Comparison of ENCODE assay signal across 8 cellular contexts in the genomic region with DNA sequence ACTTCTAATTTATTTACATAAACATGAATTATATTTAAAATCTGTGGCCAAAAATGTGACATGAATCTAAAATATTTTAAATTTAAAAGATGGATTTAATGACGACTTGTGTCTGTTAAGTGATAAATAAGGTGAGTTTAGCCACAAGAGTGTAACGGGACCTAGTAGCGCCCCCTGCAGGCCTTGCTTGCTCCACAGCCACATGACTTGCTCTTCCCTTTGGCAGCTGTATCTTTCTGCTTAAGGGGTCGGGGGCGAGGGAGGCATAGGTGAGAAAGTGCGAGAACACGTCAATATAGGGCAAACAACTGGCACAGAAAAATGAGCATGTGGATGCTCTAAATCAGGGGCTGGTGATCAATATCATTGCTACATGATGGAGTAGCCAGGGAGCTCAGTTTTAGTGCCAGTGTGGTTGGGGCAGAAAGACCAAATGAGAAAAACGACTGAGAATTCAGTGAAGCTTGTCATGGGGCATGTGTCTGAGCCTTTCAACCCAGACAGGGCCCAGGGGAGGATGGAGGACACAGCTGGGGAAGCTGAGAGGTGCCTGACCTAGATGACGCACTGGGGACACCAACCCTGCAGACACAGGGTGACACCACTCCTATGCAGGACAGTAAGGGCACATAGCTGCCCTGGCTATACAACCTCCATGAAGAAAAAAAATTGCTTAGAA. TPM values are rescaled to one million over a fixed set of nuclear protein-coding genes. Genes with fewer than 3 reads are reported as not detected.
DNase-seq lines count a peak whose midpoint lies in the region; ATAC-seq, FAIRE-seq and TF ChIP-seq lines count a peak whose summit lies in the region.

No MANE protein-coding gene starts in this region.

- DNase-seq in DMS53 treated with DMSO at 0.1 percent for 48 hours (lab: John Stamatoyannopoulos, UW; ENCODE audit: unreplicated experiment) (peak; percentile 2), HUDEP-2 (lab: John Stamatoyannopoulos, UW; ENCODE audit: unreplicated experiment in 76 of 76) (peak in 60 of 76 experiments; percentile 1 to 72 (median 34)), lung microvascular endothelial cell (ENCODE audit: low read depth in 2 of 2) (peak; percentile 70 to 80), H54 (ENCODE audit: insufficient read length, low spot score) (no peak), putamen (ENCODE audit: low spot score) (no peak)
- DNase-seq in central memory CD8-positive, alpha-beta T cell (ENCODE audit: low spot score in 2 of 2), result peak; percentile 41 to 50
- peak; percentile 51 for DNase-seq in stimulated activated CD8-positive, alpha-beta memory T cell treated with anti-CD3 and anti-CD28 coated beads, Interleukin-7, amount 100 ng/mL, for 24 hours (ENCODE audit: low read depth)

- no peak overlapping the region for H3K27ac ChIP-seq in VCaP

- ATAC-seq in central memory CD8-positive, alpha-beta T cell (replicated peaks; ENCODE audit: extremely low read depth, poor library complexity, severe bottlenecking), result peak; percentile 36

- no peak overlapping the region for H3K4me3 Mint-ChIP-seq in central memory CD8-positive, alpha-beta T cell

- H3K27ac Mint-ChIP-seq in central memory CD8-positive, alpha-beta T cell (ENCODE audit: low read depth), result no peak overlapping the region

- TF ChIP-seq CTCF in VCaP (conservative IDR thresholded peaks at IDR 0.05), result peak; percentile 90

- no peaks in the 10 kb centered on the region for H3K27me3 Mint-ChIP-seq in central memory CD8-positive, alpha-beta T cell

- peaks cover 42% of the 10 kb centered on the region for H3K36me3 Mint-ChIP-seq in central memory CD8-positive, alpha-beta T cell (ENCODE audit: insufficient read depth)

- no peaks in the 10 kb centered on the region for H3K9me3 Mint-ChIP-seq in central memory CD8-positive, alpha-beta T cell

- TF ChIP-seq POLR2A in H54 (IDR thresholded peaks at IDR 0.05; ENCODE audit: low read depth, low read length), result no peak

- FAIRE-seq in H54 (lab: Jason Lieb, UNC), result no peak

- peaks cover 4% of the 10 kb centered on the region for H3K4me1 Mint-ChIP-seq in central memory CD8-positive, alpha-beta T cell

RNA-seq across cellular contexts. Expression of gene PAXIP1, which starts 49.8 kb away (rescaled TPM):
- 3.5 and 5.0 TPM in 2 replicates for total RNA-seq in lung microvascular endothelial cell

Comparison
In these comparisons a context has a peak if more than half of its experiments do, and no peak if none do; other contexts are left out.
1. DNase-seq: peak in DMS53 treated with DMSO at 0.1 percent for 48 hours (single experiment), HUDEP-2 (60 of 76), central memory CD8-positive, alpha-beta T cell (2 of 2), lung microvascular endothelial cell (2 of 2) and stimulated activated CD8-positive, alpha-beta memory T cell treated with anti-CD3 and anti-CD28 coated beads, Interleukin-7, amount 100 ng/mL, for 24 hours (single experiment); none in H54 (single experiment) and putamen (single experiment).